14 cellular contexts compared by ENCODE assay signal in genomic region chr18:9079863-9080528, GRCh38. TPM values are rescaled to one million over a fixed set of nuclear protein-coding genes. Genes with fewer than 3 reads are reported as not detected.
DNase-seq lines count a peak whose midpoint lies in the region; ATAC-seq and TF ChIP-seq lines count a peak whose summit lies in the region.
"Had no signal": no experiment of that assay in that cellular context is flagged by ENCODE, and none has a peak within 500 bp of the region (broad histone marks: within the 10 kb centered on the region; RNA-seq: fewer than 3 reads in every experiment).

No MANE protein-coding gene starts in this region.

- H3K36me3 ChIP-seq in KMS-11 (ENCODE audit: insufficient read depth) (no peaks in the 10 kb centered on the region), esophagus squamous epithelium (no peaks in the 10 kb centered on the region), gastrocnemius medialis (no peaks in the 10 kb centered on the region)
- H3K36me3 ChIP-seq: ovary, uterus had no signal

- H3K36me3 Mint-ChIP-seq in WTC11, result no peaks in the 10 kb centered on the region
- H3K36me3 Mint-ChIP-seq: CD8-positive, alpha-beta T cell; memory B cell had no signal

- DNase-seq in WTC11 (ENCODE audit: low spot score), result no peak
- DNase-seq in esophagus squamous epithelium (lab: John Stamatoyannopoulos, UW), result no peak
- peak; percentile 39 for DNase-seq in retina
- no peak for DNase-seq in NCI-H187 (lab: John Stamatoyannopoulos, UW)
- DNase-seq in SKM-1 (lab: John Stamatoyannopoulos, UW; ENCODE audit: unreplicated experiment), result no peak
- no peak for DNase-seq in gastrocnemius medialis
- DNase-seq: activated B cell treated with CpG ODN at 0.5 μM for 24 hours; CD8-positive, alpha-beta T cell; NCI-H446 treated with DMSO at 0.1 percent for 48 hours; ovary; uterus had no signal

- CTCF ChIA-PET in WTC11 (lab: Charles Lee), result interaction anchor here (0.5 kb wide), 1 partner anchor 733 kb away, joined by 5 read pairs; no protein-coding TSS in a partner anchor

- TF ChIP-seq POLR2A in esophagus squamous epithelium (IDR thresholded peaks at IDR 0.05) (no peak), gastrocnemius medialis (IDR thresholded peaks at IDR 0.05) (no peak)

- H3K4me3 ChIP-seq in KMS-11 (IDR thresholded peaks at IDR 0.05; ENCODE audit: insufficient read depth, low read depth, low read length) (no peak overlapping the region), esophagus squamous epithelium (no peak overlapping the region), gastrocnemius medialis (no peak overlapping the region)
- H3K4me3 ChIP-seq: ovary, uterus had no signal

- no peaks in the 10 kb centered on the region; the same call in 1 of the 2 replicates for H3K79me2 ChIP-seq in KMS-11 (ENCODE audit: insufficient read depth, low read depth)

- no peak overlapping the region for H3K9ac ChIP-seq in KMS-11

- no peak for ATAC-seq in WTC11
- ATAC-seq in gastrocnemius medialis, result no peak
- ATAC-seq: CD8-positive, alpha-beta T cell; SK-N-SH treated with all-trans-retinoic acid at 6 μM for 48 hours had no signal

- H3K9me3 Mint-ChIP-seq in WTC11, result no peaks in the 10 kb centered on the region
- H3K9me3 Mint-ChIP-seq: activated B cell treated with CpG ODN at 0.5 μM for 24 hours; CD8-positive, alpha-beta T cell; memory B cell had no signal

- H3K27ac ChIP-seq in KMS-11 (peak overlapping the region; percentile 98), esophagus squamous epithelium (peak overlapping the region; percentile 30 to 64 (median 44)), gastrocnemius medialis (no peak overlapping the region)
- H3K27ac ChIP-seq: ovary, uterus had no signal

- H3K4me1 Mint-ChIP-seq in WTC11, result no peaks in the 10 kb centered on the region

- H3K9me3 ChIP-seq in esophagus squamous epithelium (no peaks in the 10 kb centered on the region), gastrocnemius medialis (no peaks in the 10 kb centered on the region)
- H3K9me3 ChIP-seq: ovary, uterus had no signal

- H3K27ac Mint-ChIP-seq in WTC11, result 0 out of 2 replicates have a peak overlapping the region, but pooled peaks have one; percentile 11
- H3K27ac Mint-ChIP-seq: activated B cell treated with CpG ODN at 0.5 μM for 24 hours; CD8-positive, alpha-beta T cell; memory B cell had no signal

- 55 to 62% methylated on average over 5 of the region's 5 CpGs for WGBS in esophagus squamous epithelium, 2 donors

- no peaks in the 10 kb centered on the region for H4K20me1 ChIP-seq in KMS-11 (ENCODE audit: insufficient read depth)

- no peak overlapping the region for H3K4me3 Mint-ChIP-seq in WTC11
- H3K4me3 Mint-ChIP-seq: activated B cell treated with CpG ODN at 0.5 μM for 24 hours; CD8-positive, alpha-beta T cell; memory B cell had no signal

- H3K27me3 ChIP-seq in KMS-11 (ENCODE audit: insufficient read depth, low read depth) (no peaks in the 10 kb centered on the region), esophagus squamous epithelium (no peaks in the 10 kb centered on the region), gastrocnemius medialis (no peaks in the 10 kb centered on the region)
- H3K27me3 ChIP-seq: ovary, uterus had no signal

- H3K27me3 Mint-ChIP-seq in WTC11 (ENCODE audit: low read depth), result no peaks in the 10 kb centered on the region; the same call in 1 of the 2 replicates
- H3K27me3 Mint-ChIP-seq: activated B cell treated with CpG ODN at 0.5 μM for 24 hours, memory B cell had no signal

- in situ Hi-C loops in gastrocnemius medialis (cut with MboI; ENCODE audit: low sequenced_read_pairs in 4 of 4), result loop anchor here in 2 of 4 donors (10.0 kb wide), 2 partner anchors 265 to 435 kb away; no protein-coding TSS in a partner anchor

- POLR2A ChIA-PET in WTC11 (lab: Charles Lee), result no interaction called here

- H3K4me1 ChIP-seq in KMS-11 (ENCODE audit: low read depth, poor library complexity, severe bottlenecking) (peaks cover 87% of the 10 kb centered on the region), esophagus squamous epithelium (peaks cover 0 to 50% (median 11%) of the 10 kb centered on the region in 3 donors), gastrocnemius medialis (no peaks in the 10 kb centered on the region)
- H3K4me1 ChIP-seq: uterus had no signal

- intact Hi-C loops in esophagus squamous epithelium (cut with DNase I) (no loop called here), gastrocnemius medialis (cut with DNase I; ENCODE audit: low total_unique reads) (no loop called here)

- H2AFZ ChIP-seq in KMS-11 (ENCODE audit: low read depth), result peak overlapping the region; percentile 36; the same call in 1 of the 2 replicates

- H3K4me2 ChIP-seq in KMS-11, result peak overlapping the region; percentile 20; the same call in 1 of the 2 replicates

- TF ChIP-seq CTCF in KMS-11 (conservative IDR thresholded peaks at IDR 0.05; ENCODE audit: low read depth, low read length), result no peak
- TF ChIP-seq CTCF in WTC11 (IDR thresholded peaks at IDR 0.05), result no peak
- TF ChIP-seq CTCF in esophagus squamous epithelium (IDR thresholded peaks at IDR 0.05), result no peak
- TF ChIP-seq CTCF in gastrocnemius medialis (IDR thresholded peaks at IDR 0.05 in 4 of 5, conservative IDR thresholded peaks at IDR 0.05 in 1 of 5), result no peak

TF ChIP-seq in WTC11, 78 proteins besides CTCF, POLR2A, EP300 and RAD21 (continues in another document):
- TF ChIP-seq ZBTB21 (CRISPR knock-in tag; IDR thresholded peaks at IDR 0.05; ENCODE audit: borderline replicate concordance), result no peak
- TF ChIP-seq MAX (CRISPR knock-in tag; IDR thresholded peaks at IDR 0.05), result no peak
- no peak for TF ChIP-seq NFYB (CRISPR knock-in tag; conservative IDR thresholded peaks at IDR 0.05; ENCODE audit: low read depth)
- no peak for TF ChIP-seq ATF2 (CRISPR knock-in tag; IDR thresholded peaks at IDR 0.05; ENCODE audit: borderline replicate concordance, low read depth)
- no peak for TF ChIP-seq ZBTB43 (CRISPR knock-in tag; IDR thresholded peaks at IDR 0.05)
- TF ChIP-seq RELA (CRISPR knock-in tag; IDR thresholded peaks at IDR 0.05; ENCODE audit: borderline replicate concordance), result no peak
- no peak for TF ChIP-seq USF1 (CRISPR knock-in tag; IDR thresholded peaks at IDR 0.05)
- no peak for TF ChIP-seq IRF2 (CRISPR knock-in tag; IDR thresholded peaks at IDR 0.05; ENCODE audit: borderline replicate concordance, low read depth)
- no peak for TF ChIP-seq EMX1 (CRISPR knock-in tag; IDR thresholded peaks at IDR 0.05)
- TF ChIP-seq GRHL2 (CRISPR knock-in tag; IDR thresholded peaks at IDR 0.05; ENCODE audit: insufficient replicate concordance, severe bottlenecking), result no peak
- no peak for TF ChIP-seq ZNF512 (CRISPR knock-in tag; IDR thresholded peaks at IDR 0.05; ENCODE audit: borderline replicate concordance)
- TF ChIP-seq NR1H2 (CRISPR knock-in tag; IDR thresholded peaks at IDR 0.05), result no peak

RNA-seq across cellular contexts. Expression of gene NDUFV2, which starts 22.5 kb away (rescaled TPM):
- total RNA-seq in WTC11 (2021), result 165 to 192 TPM (median 167 TPM) in 3 replicates
- total RNA-seq in esophagus squamous epithelium, result 100 to 1,000 TPM in 3 of 4 donors, 10 to 100 TPM in 1; 96.5 to 150 (median 110) TPM
- 100 to 1,000 TPM; 251 to 386 (median 277) TPM for total RNA-seq in gastrocnemius medialis

RNA-seq across cellular contexts. Expression of gene ANKRD12, which starts 56.6 kb away (rescaled TPM):
- total RNA-seq in WTC11 (2021) (42.2 to 44.7 TPM (median 43.4 TPM) in 3 replicates), esophagus squamous epithelium (10 to 100 TPM; 13.0 to 60.3 (median 23.4) TPM), gastrocnemius medialis (10 to 100 TPM; 26.9 to 40.1 (median 36.7) TPM)

Comparison
In these comparisons a context has a peak if more than half of its experiments do, and no peak if none do; other contexts are left out.
1. H3K27ac ChIP-seq: peak in KMS-11 (single experiment) and esophagus squamous epithelium (4 of 4); none in gastrocnemius medialis (0 of 4).